ENCODE assay signal across 13 cellular contexts in the genomic region with DNA sequence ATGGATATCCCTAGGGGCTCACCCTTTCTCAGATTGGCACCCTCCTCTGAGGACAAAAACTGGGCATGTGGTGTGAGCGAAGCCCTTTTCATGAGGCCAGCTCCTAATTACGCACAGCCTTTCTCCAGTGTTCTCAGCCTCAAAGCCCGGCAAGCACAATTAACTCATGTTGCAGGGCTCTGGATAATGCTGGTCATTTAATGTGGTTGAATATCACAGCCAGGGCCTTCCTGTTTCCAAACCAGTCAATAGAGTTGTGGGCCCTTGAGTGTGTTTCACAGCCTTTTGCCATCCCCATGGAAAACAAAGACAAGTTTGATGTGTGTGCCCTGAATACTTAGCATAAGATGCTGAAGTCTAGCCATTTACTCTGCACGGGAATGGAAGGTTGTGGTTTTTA.
DNase-seq lines count a peak whose midpoint lies in the region; ATAC-seq, FAIRE-seq and TF ChIP-seq lines count a peak whose summit lies in the region.
"Had no signal": no experiment of that assay in that cellular context is flagged by ENCODE, and none has a peak within 500 bp of the region (broad histone marks: within the 10 kb centered on the region; RNA-seq: fewer than 3 reads in every experiment).

No MANE protein-coding gene starts in this region.

- intact Hi-C loops in pancreas (cut with DNase I), result no loop called here

- no peaks in the 10 kb centered on the region for H3K4me1 ChIP-seq in pancreas

- H3K27me3 ChIP-seq in layer of hippocampus (ENCODE audit: control insufficient read depth, insufficient read depth, low read length) (no peaks in the 10 kb centered on the region), pancreas (no peaks in the 10 kb centered on the region)
- H3K27me3 ChIP-seq: MG63 had no signal

- 85 to 92% methylated on average over 4 of the region's 4 CpGs for WGBS in pancreas, 2 donors

- H3K4me3 ChIP-seq in pancreas, result no peak overlapping the region
- H3K4me3 ChIP-seq: MG63 had no signal

- ATAC-seq in pancreas, result no peak

- no peaks in the 10 kb centered on the region for H3K36me3 ChIP-seq in pancreas
- H3K36me3 ChIP-seq: MG63 had no signal

- H3K9me3 ChIP-seq in pancreas, result no peaks in the 10 kb centered on the region
- H3K9me3 ChIP-seq: MG63 had no signal

- peak overlapping the region; percentile 59 for H3K27ac ChIP-seq in caudate nucleus (ENCODE audit: low read depth, low read length)
- peak overlapping the region; percentile 44 for H3K27ac ChIP-seq in layer of hippocampus (ENCODE audit: low read depth, low read length)
- no peak overlapping the region for H3K27ac ChIP-seq in pancreas

- DNase-seq in NCI-H69 (lab: John Stamatoyannopoulos, UW) (peak; percentile 22), caudate nucleus (lab: John Stamatoyannopoulos, UW) (peak in 36 of 61 donors; percentile 5 to 81 (median 36)), pons (ENCODE audit: low spot score) (peak; percentile 46), DMS53 (lab: John Stamatoyannopoulos, UW) (no peak), GM20000 (ENCODE audit: low spot score) (no peak), pancreas (no peak)
- DNase-seq: DMS 273 treated with DMSO at 0.1 percent for 48 hours, KBM-7, MG63, NCI-H1105, NCI-H1694, NCI-H524 had no signal

- TF ChIP-seq CTCF in GM20000 (IDR thresholded peaks at IDR 0.05; ENCODE audit: extremely low read depth, missing control alignments) (no peak), pancreas (IDR thresholded peaks at IDR 0.05) (no peak)

- FAIRE-seq in pancreas (lab: Jason Lieb, UNC), result no peak

Comparison
In these comparisons a context has a peak if more than half of its experiments do, and no peak if none do; other contexts are left out.
1. DNase-seq: peak in NCI-H69 (single experiment), caudate nucleus (36 of 61) and pons (single experiment); none in DMS53 (single experiment), GM20000 (single experiment) and pancreas (0 of 6).
2. H3K27ac ChIP-seq: peak in caudate nucleus (single experiment) and layer of hippocampus (single experiment); none in pancreas (0 of 4).